8 cellular contexts compared by ENCODE assay signal in the genomic region with DNA sequence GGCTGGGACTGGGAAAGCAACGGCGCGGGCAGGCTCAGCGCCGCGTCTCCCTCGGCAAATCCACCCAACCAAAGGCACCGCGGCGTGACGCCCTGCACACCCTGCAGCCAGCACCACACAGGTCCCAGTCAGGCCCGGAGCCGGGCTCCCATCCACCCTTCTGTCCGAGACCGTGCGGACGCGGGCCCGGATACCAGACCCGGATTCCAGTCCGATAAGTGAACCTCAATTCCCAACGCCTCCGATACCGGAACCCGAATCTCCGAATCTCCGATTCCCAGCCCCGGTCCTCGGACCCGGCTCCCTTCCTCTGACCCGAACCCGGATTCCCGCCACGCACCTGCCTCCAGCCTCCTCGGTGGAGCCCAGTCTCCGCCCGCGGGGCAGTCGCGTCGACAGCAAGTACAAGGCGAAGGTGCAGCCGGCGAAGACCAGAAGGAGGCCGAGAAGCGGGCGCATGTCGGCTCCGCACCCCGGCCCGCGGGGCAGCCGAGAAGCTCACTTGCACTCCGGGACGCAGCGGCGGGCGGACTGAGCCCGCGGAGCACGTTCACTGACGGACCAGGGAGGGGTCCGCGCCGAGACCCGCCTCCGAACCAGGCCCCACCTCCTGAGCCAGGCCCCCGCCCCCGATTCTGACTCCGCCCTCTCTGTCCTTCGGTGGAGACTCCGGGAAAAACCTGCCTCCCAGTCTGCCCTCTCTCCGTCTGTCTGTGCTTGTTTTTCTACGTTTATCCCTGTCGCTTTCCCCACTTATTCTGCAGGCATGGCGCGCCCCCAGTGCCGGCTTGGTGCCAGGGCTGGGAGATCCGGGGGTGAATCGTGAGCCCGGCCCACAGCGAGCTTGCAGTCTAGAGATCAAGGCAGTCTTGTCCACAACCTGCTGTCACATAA. TPM values are rescaled to one million over a fixed set of nuclear protein-coding genes. Genes with fewer than 3 reads are reported as not detected.
DNase-seq lines count a peak whose midpoint lies in the region; ATAC-seq and TF ChIP-seq lines count a peak whose summit lies in the region.

Gene TMEM41A (minus strand): TSS at position 533 of the 894 bp plus-strand sequence. CDS start 74 bp downstream, at position 459.

- H3K4me1 Mint-ChIP-seq in stimulated activated naive CD8-positive, alpha-beta T cell treated with anti-CD3 and anti-CD28 coated beads, Interleukin-15, amount 100 ng/mL, for 72 hours = peaks cover 25% of the 10 kb centered on the region

- in situ Hi-C loops in HAP-1 (cut with MboI; ENCODE audit: low sequenced_read_pairs) = no loop called here

- no peaks in the 10 kb centered on the region for H3K27me3 ChIP-seq in HAP-1 (ENCODE audit: low read depth)
- H3K27me3 ChIP-seq in MG63 = no peaks in the 10 kb centered on the region
- H3K27me3 ChIP-seq in neural cell (ENCODE audit: insufficient read depth, low read depth, low read length) = no peaks in the 10 kb centered on the region

- H3K27ac ChIP-seq in neural cell (ENCODE audit: low read length) = peak within 1 kb of the TSS; percentile 73

- peak within 1 kb of the TSS; percentile 92 for H2AFZ ChIP-seq in neural cell (ENCODE audit: low read depth, low read length)

- peaks cover 10% of the 10 kb centered on the region; the same call in 1 of the 2 replicates for H3K4me1 ChIP-seq in HAP-1

- H3K79me2 ChIP-seq in neural cell (replicated peaks; ENCODE audit: insufficient read depth, low read length) = peaks cover 6% of the 10 kb centered on the region

- H3K36me3 ChIP-seq in HAP-1 (replicated peaks) = peaks cover 40% of the 10 kb centered on the region
- peaks cover 25% of the 10 kb centered on the region for H3K36me3 ChIP-seq in MG63
- no peaks in the 10 kb centered on the region for H3K36me3 ChIP-seq in neural cell (ENCODE audit: insufficient read depth, low read length)

- peak within 1 kb of the TSS; percentile 52 for H3K4me2 ChIP-seq in neural cell (ENCODE audit: low read length)

- no peaks in the 10 kb centered on the region for H3F3A ChIP-seq in neural cell (ENCODE audit: insufficient read depth, low read length, poor library complexity, severe bottlenecking)

- H3K4me3 Mint-ChIP-seq in stimulated activated naive CD8-positive, alpha-beta T cell treated with anti-CD3 and anti-CD28 coated beads, Interleukin-15, amount 100 ng/mL, for 72 hours = peak within 1 kb of the TSS; percentile 90 to 94

- no peaks in the 10 kb centered on the region for H3K9me2 ChIP-seq in neural cell (ENCODE audit: insufficient read depth, low read length)

- DNase-seq in GDM1 (lab: John Stamatoyannopoulos, UW) (peak; percentile 89), HAP-1 (ENCODE audit: low spot score in 2 of 2) (peak; percentile 87 to 96), MG63 (peak; percentile 94), SIG-M5 (lab: John Stamatoyannopoulos, UW) (peak; percentile 33), activated gamma-delta T cell (lab: John Stamatoyannopoulos, UW) (peak; percentile 75), fibroblast of villous mesenchyme (ENCODE audit: low read depth) (peak; percentile 86)
- DNase-seq in stimulated activated naive CD8-positive, alpha-beta T cell treated with anti-CD3 and anti-CD28 coated beads, Interleukin-15, amount 100 ng/mL, for 72 hours = peak; percentile 90 to 93

- H3K27me3 Mint-ChIP-seq in stimulated activated naive CD8-positive, alpha-beta T cell treated with anti-CD3 and anti-CD28 coated beads, Interleukin-15, amount 100 ng/mL, for 72 hours = no peaks in the 10 kb centered on the region

- peak within 1 kb of the TSS; percentile 83 for H3K4me3 ChIP-seq in HAP-1
- peak within 1 kb of the TSS; percentile 81 for H3K4me3 ChIP-seq in MG63
- H3K4me3 ChIP-seq in fibroblast of villous mesenchyme (ENCODE audit: low read depth, low read length) = peak within 1 kb of the TSS; percentile 98
- peak within 1 kb of the TSS; percentile 98 for H3K4me3 ChIP-seq in neural cell (ENCODE audit: low read length)

- no peaks in the 10 kb centered on the region for H4K20me1 ChIP-seq in neural cell (ENCODE audit: insufficient read depth)

- TF ChIP-seq CTCF in fibroblast of villous mesenchyme (IDR thresholded peaks at IDR 0.05; ENCODE audit: insufficient read depth, low read depth, low read length) (no peak), neural cell (IDR thresholded peaks at IDR 0.05; ENCODE audit: poor library complexity, severe bottlenecking) (peak; percentile 63)

- peak; percentile 50 for TF ChIP-seq RAD21 in neural cell (conservative IDR thresholded peaks at IDR 0.05)

- H3K9me3 ChIP-seq in HAP-1 = no peaks in the 10 kb centered on the region
- no peaks in the 10 kb centered on the region for H3K9me3 ChIP-seq in MG63
- H3K9me3 ChIP-seq in neural cell (ENCODE audit: low read length) = no peaks in the 10 kb centered on the region

- TF ChIP-seq EP300 in neural cell (conservative IDR thresholded peaks at IDR 0.05; ENCODE audit: poor library complexity, severe bottlenecking) = no peak

- ATAC-seq in stimulated activated naive CD8-positive, alpha-beta T cell treated with anti-CD3 and anti-CD28 coated beads, Interleukin-15, amount 100 ng/mL, for 72 hours = peak; percentile 99

- H3K9ac ChIP-seq in neural cell (ENCODE audit: low read length) = peak within 1 kb of the TSS; percentile 86

- H3K27ac Mint-ChIP-seq in stimulated activated naive CD8-positive, alpha-beta T cell treated with anti-CD3 and anti-CD28 coated beads, Interleukin-15, amount 100 ng/mL, for 72 hours = peak within 1 kb of the TSS; percentile 97

- H3K9me3 Mint-ChIP-seq in stimulated activated naive CD8-positive, alpha-beta T cell treated with anti-CD3 and anti-CD28 coated beads, Interleukin-15, amount 100 ng/mL, for 72 hours = peaks cover 0 to 6% of the 10 kb centered on the region in 2 donors

TF ChIP-seq in neural cell, 6 proteins besides CTCF, POLR2A, EP300 and RAD21:
- TF ChIP-seq EZH2 (IDR thresholded peaks at IDR 0.05; ENCODE audit: borderline replicate concordance, insufficient read depth, low read length, poor library complexity, severe bottlenecking) (no peak), REST (IDR thresholded peaks at IDR 0.05; ENCODE audit: borderline replicate concordance) (peak; percentile 51), SMC3 (conservative IDR thresholded peaks at IDR 0.05; ENCODE audit: poor library complexity) (peak; percentile 53), TAF1 (IDR thresholded peaks at IDR 0.05; ENCODE audit: low read depth) (peak; percentile 53), MXI1 (conservative IDR thresholded peaks at IDR 0.05; ENCODE audit: poor library complexity, severe bottlenecking) (peak; percentile 83), POLR2AphosphoS5 (IDR thresholded peaks at IDR 0.05) (peak; percentile 71)

RNA-seq across cellular contexts. Expression of gene TMEM41A, which starts in this region (rescaled TPM):
- 16.9 and 18.3 TPM in 2 replicates for total RNA-seq in MG63 (2014; rRNA removed; shearing (Covaris generic); ENCODE audit: low replicate concordance)
- 12.2 and 13.4 TPM in 2 replicates for total RNA-seq in fibroblast of villous mesenchyme
- polyA plus RNA-seq in neural cell = 9.5 and 12.9 TPM in 2 replicates
- 14.4 and 14.8 TPM in 2 replicates for polyA minus RNA-seq in neural cell

Comparison
In these comparisons a context has a peak if more than half of its experiments do, and no peak if none do; other contexts are left out.
1. Peak in every context shown above with its lines: DNase-seq, ATAC-seq, H3K4me3 ChIP-seq and H3K27ac ChIP-seq.
2. DNase-seq: peak in every context shown above with its lines; median percentile 94 in MG63; 92 in HAP-1; 92 in stimulated activated naive CD8-positive, alpha-beta T cell treated with anti-CD3 and anti-CD28 coated beads, Interleukin-15, amount 100 ng/mL, for 72 hours; 89 in GDM1; 86 in fibroblast of villous mesenchyme; 75 in activated gamma-delta T cell; 33 in SIG-M5.